ENCODE assay signal across 26 cellular contexts in the genomic region with DNA sequence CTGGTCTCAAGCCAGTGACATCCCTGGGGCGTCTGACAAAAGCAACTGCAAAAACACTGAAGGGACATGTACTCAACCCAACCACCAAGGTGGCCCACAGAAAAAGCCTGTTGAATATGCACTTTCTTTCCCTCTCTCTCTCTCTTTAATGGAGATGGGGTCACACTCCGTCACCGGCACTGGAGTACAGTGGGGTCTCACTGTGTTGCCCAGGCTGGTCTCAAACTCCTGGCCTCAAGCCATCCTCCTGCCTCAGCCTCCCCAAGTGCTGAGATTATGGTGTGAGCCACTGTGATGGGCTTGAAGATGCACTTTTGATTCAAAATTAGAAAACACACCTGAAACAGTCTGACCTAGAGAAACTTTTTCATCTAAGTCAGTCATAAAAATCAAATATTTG. TPM values are rescaled to one million over a fixed set of nuclear protein-coding genes. Genes with fewer than 3 reads are reported as not detected.
DNase-seq lines count a peak whose midpoint lies in the region; ATAC-seq and TF ChIP-seq lines count a peak whose summit lies in the region.
"Had no signal": no experiment of that assay in that cellular context is flagged by ENCODE, and none has a peak within 500 bp of the region (broad histone marks: within the 10 kb centered on the region; RNA-seq: fewer than 3 reads in every experiment).

No MANE protein-coding gene starts in this region.

- no peaks in the 10 kb centered on the region for H3K4me1 ChIP-seq in endodermal cell (ENCODE audit: control insufficient read depth, insufficient read depth, low read length)
- peaks cover 15% of the 10 kb centered on the region for H3K4me1 ChIP-seq in GM23338 (ENCODE audit: insufficient read depth)
- H3K4me1 ChIP-seq: gastroesophageal sphincter, prostate gland, sigmoid colon had no signal

- H2AFZ ChIP-seq in GM23338, result no peak overlapping the region
- H2AFZ ChIP-seq: hepatocyte had no signal

- peaks cover 8% of the 10 kb centered on the region; the same call in 1 of the 2 replicates for H3F3A ChIP-seq in GM23338 (replicated peaks; ENCODE audit: low read depth)

- H3K27ac ChIP-seq in endodermal cell (ENCODE audit: low read depth, low read length) (no peak overlapping the region), GM23338 (ENCODE audit: low read depth) (no peak overlapping the region)
- H3K27ac ChIP-seq: BLaER1, gastroesophageal sphincter, hepatocyte, prostate gland, sigmoid colon had no signal

- no peak for ATAC-seq in stimulated activated naive CD8-positive, alpha-beta T cell treated with anti-CD3 and anti-CD28 coated beads, Interleukin-15, Interleukin-2, amounts not matched to agents 100 U/mL and 50 U/mL, for 24 hours
- no peak for ATAC-seq in stimulated activated naive CD8-positive, alpha-beta T cell treated with anti-CD3 and anti-CD28 coated beads, Interleukin-15, amount 100 ng/mL, for 72 hours
- ATAC-seq in GM23338, result no peak
- ATAC-seq: gastroesophageal sphincter, mucosa of descending colon, natural killer cell had no signal

- H3K9ac ChIP-seq in endodermal cell (ENCODE audit: extremely low read depth, low read length, poor library complexity, severe bottlenecking), result no peak overlapping the region
- H3K9ac ChIP-seq: BLaER1 had no signal

- H3K27ac Mint-ChIP-seq in stimulated activated naive CD8-positive, alpha-beta T cell treated with anti-CD3 and anti-CD28 coated beads, Interleukin-15, amount 100 ng/mL, for 72 hours, result peak overlapping the region in 1 of 2 donors; percentile 59
- H3K27ac Mint-ChIP-seq in endodermal cell, result no peak overlapping the region
- no peak overlapping the region for H3K27ac Mint-ChIP-seq in GM23338
- H3K27ac Mint-ChIP-seq: activated naive CD4-positive, alpha-beta T cell treated with anti-CD3 and anti-CD28 coated beads, Interleukin-2, amount 50 U/mL, for 24 hours; IgD-negative memory B cell; natural killer cell; type B pancreatic cell had no signal

- TF ChIP-seq CTCF in endodermal cell (conservative IDR thresholded peaks at IDR 0.05), result no peak
- TF ChIP-seq CTCF in GM23338 (conservative IDR thresholded peaks at IDR 0.05; ENCODE audit: low read depth in 2 of 2), result no peak

- WGBS in endodermal cell (ENCODE audit: insufficient coverage in 1 of 2, insufficient read length in 1 of 2), 2 experiments, result 95 to 100% methylated on average over 2 to 3 of the region's 3 CpGs

- no peak overlapping the region for H3K4me2 ChIP-seq in GM23338
- H3K4me2 ChIP-seq: BLaER1, hepatocyte had no signal

- no peaks in the 10 kb centered on the region for H3K36me3 ChIP-seq in endodermal cell (ENCODE audit: control insufficient read depth, insufficient read depth, low read length)
- no peaks in the 10 kb centered on the region for H3K36me3 ChIP-seq in GM23338 (ENCODE audit: insufficient read depth)
- H3K36me3 ChIP-seq: BLaER1, prostate gland had no signal

- peak overlapping the region in 1 of 2 donors; percentile 21 for H3K4me3 Mint-ChIP-seq in stimulated activated naive CD8-positive, alpha-beta T cell treated with anti-CD3 and anti-CD28 coated beads, Interleukin-15, amount 100 ng/mL, for 72 hours
- H3K4me3 Mint-ChIP-seq in endodermal cell (no peak overlapping the region), GM23338 (no peak overlapping the region)
- H3K4me3 Mint-ChIP-seq: activated naive CD4-positive, alpha-beta T cell treated with anti-CD3 and anti-CD28 coated beads, Interleukin-2, amount 50 U/mL, for 24 hours; IgD-negative memory B cell; natural killer cell; type B pancreatic cell had no signal

- no peaks in the 10 kb centered on the region for H3K9me3 ChIP-seq in endodermal cell (ENCODE audit: control insufficient read depth, low read length)
- H3K9me3 ChIP-seq: BLaER1, gastroesophageal sphincter, mucosa of descending colon, prostate gland, sigmoid colon had no signal

- H3K36me3 Mint-ChIP-seq in endodermal cell (ENCODE audit: low read depth) (no peaks in the 10 kb centered on the region), GM23338 (ENCODE audit: low read depth) (no peaks in the 10 kb centered on the region)
- H3K36me3 Mint-ChIP-seq: activated naive CD4-positive, alpha-beta T cell treated with anti-CD3 and anti-CD28 coated beads, Interleukin-2, amount 50 U/mL, for 24 hours; IgD-negative memory B cell; natural killer cell had no signal

- H3K27me3 Mint-ChIP-seq in stimulated activated naive CD8-positive, alpha-beta T cell treated with anti-CD3 and anti-CD28 coated beads, Interleukin-15, amount 100 ng/mL, for 72 hours, result no peaks in the 10 kb centered on the region
- H3K27me3 Mint-ChIP-seq in endodermal cell (ENCODE audit: insufficient read depth) (no peaks in the 10 kb centered on the region), GM23338 (ENCODE audit: insufficient read depth, low read depth, poor library complexity) (peaks cover 4% of the 10 kb centered on the region)
- H3K27me3 Mint-ChIP-seq: activated naive CD4-positive, alpha-beta T cell treated with anti-CD3 and anti-CD28 coated beads, Interleukin-2, amount 50 U/mL, for 24 hours; IgD-negative memory B cell; type B pancreatic cell had no signal

- H3K9me2 ChIP-seq in GM23338 (ENCODE audit: insufficient read depth), result no peaks in the 10 kb centered on the region

- H3K4me1 Mint-ChIP-seq in stimulated activated naive CD8-positive, alpha-beta T cell treated with anti-CD3 and anti-CD28 coated beads, Interleukin-15, amount 100 ng/mL, for 72 hours, result peaks cover 94% of the 10 kb centered on the region
- H3K4me1 Mint-ChIP-seq in endodermal cell, result peaks cover 21% of the 10 kb centered on the region
- H3K4me1 Mint-ChIP-seq in GM23338, result peaks cover 19% of the 10 kb centered on the region

- DNase-seq in stimulated activated naive CD8-positive, alpha-beta T cell treated with anti-CD3 and anti-CD28 coated beads, Interleukin-15, Interleukin-2, amounts not matched to agents 100 U/mL and 50 U/mL, for 24 hours, result peak; percentile 8
- DNase-seq in stimulated activated naive CD8-positive, alpha-beta T cell treated with anti-CD3 and anti-CD28 coated beads, Interleukin-15, amount 100 ng/mL, for 72 hours, result no peak
- peak; percentile 19 for DNase-seq in endodermal cell
- DNase-seq in T-helper 1 cell, result no peak
- DNase-seq in GM23338 (ENCODE audit: low spot score), result no peak
- DNase-seq: activated CD4-positive, alpha-beta T cell treated with anti-CD3 and anti-CD28 coated beads for 1 hour; DMS 273 treated with DMSO at 0.1 percent for 48 hours; mucosa of descending colon; natural killer cell; NCI-H1436 treated with DMSO at 0.1 percent for 48 hours; nucleus accumbens; Right ventricle myocardium superior; stimulated activated CD4-positive, alpha-beta T cell treated with anti-CD3 and anti-CD28 coated beads, Interleukin-4, amount 100 ng/mL, for 24 hours; T-helper 2 cell had no signal

- H3K9me3 Mint-ChIP-seq in stimulated activated naive CD8-positive, alpha-beta T cell treated with anti-CD3 and anti-CD28 coated beads, Interleukin-15, amount 100 ng/mL, for 72 hours, result no peaks in the 10 kb centered on the region
- H3K9me3 Mint-ChIP-seq in endodermal cell (no peaks in the 10 kb centered on the region), GM23338 (no peaks in the 10 kb centered on the region)
- H3K9me3 Mint-ChIP-seq: activated naive CD4-positive, alpha-beta T cell treated with anti-CD3 and anti-CD28 coated beads, Interleukin-2, amount 50 U/mL, for 24 hours; IgD-negative memory B cell; natural killer cell; type B pancreatic cell had no signal

- H3K4me3 ChIP-seq in endodermal cell (ENCODE audit: low read length), result no peak overlapping the region
- no peak overlapping the region for H3K4me3 ChIP-seq in GM23338
- H3K4me3 ChIP-seq: BLaER1, gastroesophageal sphincter, hepatocyte, lung, mucosa of descending colon, prostate gland, sigmoid colon had no signal

- no peaks in the 10 kb centered on the region for H3K79me2 ChIP-seq in GM23338 (replicated peaks; ENCODE audit: insufficient read depth)
- H3K79me2 ChIP-seq: hepatocyte had no signal

- no peaks in the 10 kb centered on the region for H4K20me1 ChIP-seq in GM23338 (replicated peaks; ENCODE audit: insufficient read depth)
- H4K20me1 ChIP-seq: BLaER1 had no signal

- H3K27me3 ChIP-seq in endodermal cell (ENCODE audit: control insufficient read depth, insufficient read depth, low read length, poor library complexity, severe bottlenecking), result no peaks in the 10 kb centered on the region
- no peaks in the 10 kb centered on the region for H3K27me3 ChIP-seq in GM23338 (ENCODE audit: insufficient read depth)
- H3K27me3 ChIP-seq: BLaER1, gastroesophageal sphincter, hepatocyte, sigmoid colon had no signal

TF ChIP-seq in GM23338, 12 proteins besides CTCF, POLR2A, EP300 and RAD21 (continues in another document):
- TF ChIP-seq POLR2AphosphoS5 (IDR thresholded peaks at IDR 0.05; ENCODE audit: low read depth) (no peak), STAT1 (IDR thresholded peaks at IDR 0.05; ENCODE audit: unreplicated experiment) (no peak), NANOG (IDR thresholded peaks at IDR 0.05; ENCODE audit: borderline replicate concordance) (no peak)

RNA-seq across cellular contexts. Expression of gene CD27, which starts 7.2 kb away (rescaled TPM):
- under 1 TPM in 1 of 2 donors, not detected in 1; 0.44 TPM for total RNA-seq in endodermal cell
- polyA plus RNA-seq in endodermal cell (2013, experiment 1 of 2), result not detected
- polyA plus RNA-seq in endodermal cell (2013, experiment 2 of 2), result not detected
- not detected in 2 replicates for total RNA-seq in GM23338 (2014; rRNA removed; shearing (Covaris generic))
- polyA plus RNA-seq in GM23338 (2016; fragmentation: Nextera tagmentation; extraction: Ambion mirVana), result 0.49 and 0.53 TPM in 2 replicates
- total RNA-seq: bronchial epithelial cell, endothelial cell of umbilical vein, hepatocyte had no signal
- polyA plus RNA-seq: AG04450, endothelial cell of umbilical vein had no signal

RNA-seq across cellular contexts. Expression of gene TAPBPL, which starts 14.3 kb away (rescaled TPM):
- 1 to 10 TPM in 1 of 2 donors, under 1 TPM in 1; 0.55 to 1.4 TPM for total RNA-seq in endodermal cell
- polyA plus RNA-seq in endodermal cell (2013, experiment 1 of 2), result 0.46 TPM
- polyA plus RNA-seq in endodermal cell (2013, experiment 2 of 2), result 0.41 TPM
- 0.59 and 0.66 TPM in 2 replicates for total RNA-seq in GM23338 (2014; rRNA removed; shearing (Covaris generic))
- polyA plus RNA-seq in GM23338 (2016; fragmentation: Nextera tagmentation; extraction: Ambion mirVana), result 0.52 and 0.65 TPM in 2 replicates

RNA-seq across cellular contexts. Expression of gene VAMP1, which starts 32.9 kb away (rescaled TPM):
- total RNA-seq in endodermal cell, result 10 to 100 TPM in 1 of 2 donors, 1 to 10 TPM in 1; 5.6 to 17.8 TPM
- polyA plus RNA-seq in endodermal cell (2013, experiment 1 of 2), result 15.1 TPM
- polyA plus RNA-seq in endodermal cell (2013, experiment 2 of 2), result 12.9 TPM
- total RNA-seq in GM23338 (2014; rRNA removed; shearing (Covaris generic)), result 13.9 and 18.3 TPM in 2 replicates
- 11.2 and 16.1 TPM in 2 replicates for polyA plus RNA-seq in GM23338 (2016; fragmentation: Nextera tagmentation; extraction: Ambion mirVana)

RNA-seq across cellular contexts. Expression of gene LTBR, which starts 53.6 kb away (rescaled TPM):
- 1 to 10 TPM; 8.4 to 9.1 TPM for total RNA-seq in endodermal cell
- polyA plus RNA-seq in endodermal cell (2013, experiment 1 of 2), result 1.5 TPM
- 1.9 TPM for polyA plus RNA-seq in endodermal cell (2013, experiment 2 of 2)
- 6.8 and 7.1 TPM in 2 replicates for total RNA-seq in GM23338 (2014; rRNA removed; shearing (Covaris generic))
- polyA plus RNA-seq in GM23338 (2016; fragmentation: Nextera tagmentation; extraction: Ambion mirVana), result 6.1 and 10.5 TPM in 2 replicates
- polyA plus RNA-seq: IgD-negative memory B cell had no signal

RNA-seq across cellular contexts. Expression of gene MRPL51, which starts 55.5 kb away (rescaled TPM):
- 100 to 1,000 TPM; 196 to 450 TPM for total RNA-seq in endodermal cell
- polyA plus RNA-seq in endodermal cell (2013, experiment 1 of 2), result 216 TPM
- polyA plus RNA-seq in endodermal cell (2013, experiment 2 of 2), result 234 TPM
- 75.1 and 93.9 TPM in 2 replicates for total RNA-seq in GM23338 (2014; rRNA removed; shearing (Covaris generic))
- 432 and 463 TPM in 2 replicates for polyA plus RNA-seq in GM23338 (2016; fragmentation: Nextera tagmentation; extraction: Ambion mirVana)

Comparison
In these comparisons a context has a peak if more than half of its experiments do, and no peak if none do; other contexts are left out.
1. DNase-seq: peak in stimulated activated naive CD8-positive, alpha-beta T cell treated with anti-CD3 and anti-CD28 coated beads, Interleukin-15, Interleukin-2, amounts not matched to agents 100 U/mL and 50 U/mL, for 24 hours (single experiment) and endodermal cell (single experiment); none in stimulated activated naive CD8-positive, alpha-beta T cell treated with anti-CD3 and anti-CD28 coated beads, Interleukin-15, amount 100 ng/mL, for 72 hours (0 of 2), T-helper 1 cell (0 of 5) and GM23338 (single experiment).